Comparison of ENCODE assay signal across 21 cellular contexts in genomic region chr9:125564641-125565040, GRCh38.
DNase-seq lines count a peak whose midpoint lies in the region; ATAC-seq and TF ChIP-seq lines count a peak whose summit lies in the region.
"Had no signal": no experiment of that assay in that cellular context is flagged by ENCODE, and none has a peak within 500 bp of the region (broad histone marks: within the 10 kb centered on the region; RNA-seq: fewer than 3 reads in every experiment).

No MANE protein-coding gene starts in this region.

- TF ChIP-seq CTCF in SK-N-SH (IDR thresholded peaks at IDR 0.05): no peak
- no peak for TF ChIP-seq CTCF in WERI-Rb-1 (IDR thresholded peaks at IDR 0.05; ENCODE audit: low read depth, low read length)
- TF ChIP-seq CTCF in fibroblast of villous mesenchyme (IDR thresholded peaks at IDR 0.05; ENCODE audit: insufficient read depth, low read depth, low read length): no peak
- TF ChIP-seq CTCF in type B pancreatic cell (conservative IDR thresholded peaks at IDR 0.05): no peak
- no peak for TF ChIP-seq CTCF in WTC11 (IDR thresholded peaks at IDR 0.05)
- no peak for TF ChIP-seq CTCF in esophagus squamous epithelium (IDR thresholded peaks at IDR 0.05)

- H3K27me3 ChIP-seq in SK-N-SH (ENCODE audit: insufficient read depth) (no peaks in the 10 kb centered on the region), WERI-Rb-1 (ENCODE audit: insufficient read depth, low read depth, severe bottlenecking) (no peaks in the 10 kb centered on the region), esophagus squamous epithelium (no peaks in the 10 kb centered on the region)
- H3K27me3 ChIP-seq: BLaER1 had no signal

- H3K9me2 ChIP-seq in SK-N-SH: no peaks in the 10 kb centered on the region

- no peak for TF ChIP-seq EP300 in SK-N-SH (IDR thresholded peaks at IDR 0.05; ENCODE audit: borderline replicate concordance in 1 of 2, low read depth in 1 of 2, low read length in 1 of 2)

- POLR2A ChIA-PET in SK-N-SH (lab: Yijun Ruan, JAX): no interaction called here
- POLR2A ChIA-PET in WTC11 (lab: Charles Lee): no interaction called here

- H3K9me3 ChIP-seq in SK-N-SH (no peaks in the 10 kb centered on the region), WERI-Rb-1 (ENCODE audit: severe bottlenecking) (no peaks in the 10 kb centered on the region), esophagus squamous epithelium (no peaks in the 10 kb centered on the region)
- H3K9me3 ChIP-seq: BLaER1 had no signal

- H4K20me1 ChIP-seq in SK-N-SH (ENCODE audit: insufficient read depth): no peaks in the 10 kb centered on the region

- CTCF ChIA-PET in SK-N-SH (lab: Yijun Ruan, JAX): interaction anchor here (1.0 kb wide), 1 partner anchor 157 kb away, joined by 3 read pairs; no protein-coding TSS in a partner anchor
- CTCF ChIA-PET in WTC11 (lab: Charles Lee): no interaction called here

- H3K4me1 Mint-ChIP-seq in type B pancreatic cell (ENCODE audit: unreplicated experiment) (peaks cover 6% of the 10 kb centered on the region), WTC11 (peaks cover 8% of the 10 kb centered on the region)

- intact Hi-C loops in esophagus squamous epithelium (cut with DNase I): loop anchor here (5.0 kb wide), 1 partner anchor 68 kb away; no protein-coding TSS in a partner anchor

- H3K27me3 Mint-ChIP-seq in type B pancreatic cell (no peaks in the 10 kb centered on the region), WTC11 (ENCODE audit: low read depth) (no peaks in the 10 kb centered on the region)
- H3K27me3 Mint-ChIP-seq: IgD-negative memory B cell had no signal

- TF ChIP-seq POLR2A in esophagus squamous epithelium (IDR thresholded peaks at IDR 0.05): no peak

- H3K36me3 Mint-ChIP-seq in type B pancreatic cell (peaks cover 15% of the 10 kb centered on the region), WTC11 (no peaks in the 10 kb centered on the region)

- H3K36me3 ChIP-seq in SK-N-SH (replicated peaks in 1 of 2; ENCODE audit: control insufficient read depth in 1 of 2, insufficient read depth in 2 of 2, low read length in 1 of 2): peaks cover 0 to 9% of the 10 kb centered on the region in 2 experiments
- no peaks in the 10 kb centered on the region for H3K36me3 ChIP-seq in WERI-Rb-1
- no peaks in the 10 kb centered on the region for H3K36me3 ChIP-seq in esophagus squamous epithelium

- H3K9me3 Mint-ChIP-seq in type B pancreatic cell (no peaks in the 10 kb centered on the region), WTC11 (no peaks in the 10 kb centered on the region)
- H3K9me3 Mint-ChIP-seq: CD8-positive, alpha-beta T cell; IgD-negative memory B cell had no signal

- WGBS in SK-N-SH (ENCODE audit: low lambda C conversion rate): 69% methylated on average over 4 of the region's 4 CpGs
- WGBS in esophagus squamous epithelium, 2 donors: 47 to 53% methylated on average over 4 of the region's 4 CpGs

- no peak overlapping the region for H3K4me2 ChIP-seq in SK-N-SH
- H3K4me2 ChIP-seq: BLaER1 had no signal

- TF ChIP-seq RAD21 in SK-N-SH (IDR thresholded peaks at IDR 0.05; ENCODE audit: low read length): no peak

- peaks cover 5% of the 10 kb centered on the region for H3F3A ChIP-seq in SK-N-SH (replicated peaks; ENCODE audit: insufficient read depth)

- no peak overlapping the region for H3K27ac Mint-ChIP-seq in type B pancreatic cell
- no peak overlapping the region; the same call in 1 of the 2 replicates for H3K27ac Mint-ChIP-seq in WTC11
- H3K27ac Mint-ChIP-seq: CD8-positive, alpha-beta T cell; IgD-negative memory B cell had no signal

- no peak for DNase-seq in SK-N-SH
- peak; percentile 61 for DNase-seq in WERI-Rb-1
- DNase-seq in fibroblast of villous mesenchyme (ENCODE audit: low read depth): peak; percentile 41
- no peak for DNase-seq in type B pancreatic cell (ENCODE audit: extremely low spot score, unreplicated experiment)
- no peak for DNase-seq in WTC11 (ENCODE audit: low spot score)
- DNase-seq in putamen (ENCODE audit: low spot score): no peak
- DNase-seq in esophagus squamous epithelium (lab: John Stamatoyannopoulos, UW): no peak
- DNase-seq: 8988T; CD8-positive, alpha-beta T cell; GF-D8; H7; Kasumi-1; MM.1S; NCI-H1105 treated with DMSO at 0.1 percent for 48 hours; NCI-H1694 treated with DMSO at 0.1 percent for 48 hours; NCI-H345; NCI-H526; Right ventricle myocardium superior had no signal

- H3K79me2 ChIP-seq in SK-N-SH (ENCODE audit: insufficient read depth): peaks cover 35% of the 10 kb centered on the region

- H3K4me1 ChIP-seq in SK-N-SH (ENCODE audit: control insufficient read depth in 1 of 2, insufficient read depth in 2 of 2, low read depth in 1 of 2, low read length in 1 of 2) (peaks cover 10 to 11% of the 10 kb centered on the region in 2 experiments; a peak in 3 of 4 replicates), esophagus squamous epithelium (peaks cover 0 to 55% (median 35%) of the 10 kb centered on the region in 3 donors)

- no peak overlapping the region for H3K9ac ChIP-seq in SK-N-SH
- H3K9ac ChIP-seq: BLaER1 had no signal

- no peak overlapping the region for H2AFZ ChIP-seq in SK-N-SH (ENCODE audit: low read depth)

- H3K4me3 ChIP-seq in SK-N-SH (ENCODE audit: low read depth in 2 of 2, low read length in 1 of 2): no peak overlapping the region
- peak overlapping the region; percentile 26 for H3K4me3 ChIP-seq in WERI-Rb-1 (ENCODE audit: low read depth, low read length)
- no peak overlapping the region for H3K4me3 ChIP-seq in fibroblast of villous mesenchyme (ENCODE audit: low read depth, low read length)
- no peak overlapping the region for H3K4me3 ChIP-seq in esophagus squamous epithelium
- H3K4me3 ChIP-seq: BLaER1 had no signal

- H3K4me3 Mint-ChIP-seq in type B pancreatic cell (peak overlapping the region; percentile 1), WTC11 (no peak overlapping the region)
- H3K4me3 Mint-ChIP-seq: CD8-positive, alpha-beta T cell; IgD-negative memory B cell had no signal

- H3K27ac ChIP-seq in SK-N-SH (ENCODE audit: low read depth in 2 of 2, low read length in 1 of 2): no peak overlapping the region
- H3K27ac ChIP-seq in WERI-Rb-1: peak overlapping the region; percentile 52
- peak overlapping the region in 1 of 4 donors; percentile 11 for H3K27ac ChIP-seq in esophagus squamous epithelium
- H3K27ac ChIP-seq: BLaER1 had no signal

- no peak for ATAC-seq in SK-N-SH treated with all-trans-retinoic acid at 6 μM for 48 hours
- ATAC-seq in WTC11: no peak
- ATAC-seq: CD8-positive, alpha-beta T cell had no signal

TF ChIP-seq in SK-N-SH, 30 proteins besides CTCF, POLR2A, EP300 and RAD21:
- TF ChIP-seq FOSL2 (IDR thresholded peaks at IDR 0.05; ENCODE audit: borderline replicate concordance, low read depth) (peak; percentile 16; the same call in 1 of the 2 replicates), PBX3 (IDR thresholded peaks at IDR 0.05) (0 out of 2 replicates have a peak, but pooled peaks have one; percentile 20), RXRA (IDR thresholded peaks at IDR 0.05; ENCODE audit: borderline replicate concordance, low read depth) (no peak)

TF ChIP-seq in SK-N-SH treated with all-trans-retinoic acid at 6 μM for 48 hours, 23 proteins besides CTCF, POLR2A, EP300 and RAD21 (continues in another document):
- no peak for TF ChIP-seq CREB5 (CRISPR knock-in tag; IDR thresholded peaks at IDR 0.05; ENCODE audit: low read depth)

TF ChIP-seq in WTC11, 78 proteins besides CTCF, POLR2A, EP300 and RAD21 (continues in another document):
- no peak for TF ChIP-seq ZNF532 (CRISPR knock-in tag; IDR thresholded peaks at IDR 0.05; ENCODE audit: borderline replicate concordance)
- no peak for TF ChIP-seq E2F4 (CRISPR knock-in tag; IDR thresholded peaks at IDR 0.05; ENCODE audit: borderline replicate concordance, low read depth)
- TF ChIP-seq ATF3 (CRISPR knock-in tag; conservative IDR thresholded peaks at IDR 0.05): no peak
- no peak for TF ChIP-seq NFATC4 (CRISPR knock-in tag; IDR thresholded peaks at IDR 0.05)
- TF ChIP-seq FOXP1 (CRISPR knock-in tag; IDR thresholded peaks at IDR 0.05; ENCODE audit: borderline replicate concordance): no peak
- TF ChIP-seq SOX15 (CRISPR knock-in tag; IDR thresholded peaks at IDR 0.05): no peak

Comparison
In these comparisons a context has a peak if more than half of its experiments do, and no peak if none do; other contexts are left out.
1. DNase-seq: peak in WERI-Rb-1 (single experiment) and fibroblast of villous mesenchyme (single experiment); none in SK-N-SH (single experiment), type B pancreatic cell (single experiment), WTC11 (single experiment), putamen (single experiment) and esophagus squamous epithelium (single experiment).